ENCODE assay signal across 22 cellular contexts in genomic region chr13:57582032-57582431, GRCh38.
DNase-seq lines count a peak whose midpoint lies in the region; ATAC-seq, FAIRE-seq and TF ChIP-seq lines count a peak whose summit lies in the region.
"Had no signal": no experiment of that assay in that cellular context is flagged by ENCODE, and none has a peak within 500 bp of the region (broad histone marks: within the 10 kb centered on the region; RNA-seq: fewer than 3 reads in every experiment).

No MANE protein-coding gene starts in this region.

- CTCF ChIA-PET in activated naive CD4-positive, alpha-beta T cell treated with anti-CD3 and anti-CD28 coated beads, Interleukin-2, amount 10 ng/mL, durations not matched to agents 7 days and 5 days (lab: Charles Lee), result no interaction called here

- no peaks in the 10 kb centered on the region for H3K36me3 ChIP-seq in NT2/D1 (ENCODE audit: insufficient read depth, insufficient read length, low read length)
- H3K36me3 ChIP-seq: heart left ventricle, upper lobe of left lung had no signal

- peaks cover 4% of the 10 kb centered on the region for H3K9me3 Mint-ChIP-seq in activated naive CD4-positive, alpha-beta T cell treated with anti-CD3 and anti-CD28 coated beads, Interleukin-2, amount 10 ng/mL, durations not matched to agents 7 days and 5 days

- no peaks in the 10 kb centered on the region for H3K4me1 ChIP-seq in NT2/D1 (ENCODE audit: insufficient read depth, insufficient read length)
- H3K4me1 ChIP-seq: heart left ventricle, upper lobe of left lung had no signal

- no peak overlapping the region for H3K27ac ChIP-seq in 22Rv1
- H3K27ac ChIP-seq: heart left ventricle, upper lobe of left lung had no signal

- no peaks in the 10 kb centered on the region for H3K36me3 Mint-ChIP-seq in activated naive CD4-positive, alpha-beta T cell treated with anti-CD3 and anti-CD28 coated beads, Interleukin-2, amount 10 ng/mL, durations not matched to agents 7 days and 5 days
- H3K36me3 Mint-ChIP-seq: mesothelial cell of epicardium had no signal

- no peaks in the 10 kb centered on the region for H3K27me3 ChIP-seq in NT2/D1 (ENCODE audit: insufficient read depth, insufficient read length)
- H3K27me3 ChIP-seq: heart left ventricle, upper lobe of left lung had no signal

- no peak for FAIRE-seq in H54 (lab: Jason Lieb, UNC)

- no peak overlapping the region for H3K9ac ChIP-seq in NT2/D1 (ENCODE audit: insufficient read length, low read depth)

- DNase-seq in NT2/D1 (ENCODE audit: low read depth, low spot score) (peak; percentile 5), iPS-NIHi11 (ENCODE audit: low spot score) (peak; percentile 46), H54 (ENCODE audit: insufficient read length, low spot score) (no peak)
- no peak for DNase-seq in activated naive CD4-positive, alpha-beta T cell treated with anti-CD3 and anti-CD28 coated beads, Interleukin-2, amount 10 ng/mL, durations not matched to agents 7 days and 5 days
- DNase-seq: activated CD4-positive, alpha-beta T cell treated with anti-CD3 and anti-CD28 coated beads for 36 hours; activated naive CD4-positive, alpha-beta T cell treated with Interleukin-2 at 50 U/mL for 16 hours; aorta; cerebellar nuclear complex; effector memory CD4-positive, alpha-beta T cell; heart left ventricle; NCI-H1694; NCI-H446; SHP77 treated with DMSO at 0.1 percent for 48 hours; stimulated activated CD4-positive, alpha-beta T cell treated with anti-CD3 and anti-CD28 coated beads, Interleukin-15, amount 100 ng/mL, for 24 hours; stimulated activated naive CD4-positive, alpha-beta T cell treated with Interleukin-2 at 50 U/mL for 16 hours had no signal

- no peak overlapping the region for H3K4me3 Mint-ChIP-seq in activated naive CD4-positive, alpha-beta T cell treated with anti-CD3 and anti-CD28 coated beads, Interleukin-2, amount 10 ng/mL, durations not matched to agents 7 days and 5 days
- H3K4me3 Mint-ChIP-seq: activated CD4-positive, alpha-beta T cell treated with anti-CD3 and anti-CD28 coated beads for 36 hours; mesothelial cell of epicardium had no signal

- H3K4me1 Mint-ChIP-seq in activated naive CD4-positive, alpha-beta T cell treated with anti-CD3 and anti-CD28 coated beads, Interleukin-2, amount 10 ng/mL, durations not matched to agents 7 days and 5 days, result no peaks in the 10 kb centered on the region
- H3K4me1 Mint-ChIP-seq: activated CD4-positive, alpha-beta T cell treated with anti-CD3 and anti-CD28 coated beads for 36 hours; mesothelial cell of epicardium had no signal

- no peaks in the 10 kb centered on the region for H3K9me3 ChIP-seq in NT2/D1 (ENCODE audit: insufficient read depth, low read length)

- ATAC-seq in GM21786 (IDR thresholded peaks at IDR 0.05; ENCODE audit: unreplicated experiment) (no peak), GM21717 (IDR thresholded peaks at IDR 0.05; ENCODE audit: unreplicated experiment) (no peak)
- ATAC-seq: activated CD4-positive, alpha-beta T cell treated with anti-CD3 and anti-CD28 coated beads for 36 hours; HCT116; heart left ventricle had no signal

- TF ChIP-seq CTCF in 22Rv1 (IDR thresholded peaks at IDR 0.05) (peak; percentile 49), GM12873 (IDR thresholded peaks at IDR 0.05; ENCODE audit: insufficient read depth, low read depth, low read length, missing control alignments) (peak; percentile 1)

- H3K27ac Mint-ChIP-seq in activated naive CD4-positive, alpha-beta T cell treated with anti-CD3 and anti-CD28 coated beads, Interleukin-2, amount 10 ng/mL, durations not matched to agents 7 days and 5 days, result no peak overlapping the region
- H3K27ac Mint-ChIP-seq: activated CD4-positive, alpha-beta T cell treated with anti-CD3 and anti-CD28 coated beads for 36 hours; mesothelial cell of epicardium had no signal

- TF ChIP-seq POLR2A in H54 (IDR thresholded peaks at IDR 0.05; ENCODE audit: low read depth, low read length), result no peak

- no peaks in the 10 kb centered on the region for H3K27me3 Mint-ChIP-seq in activated naive CD4-positive, alpha-beta T cell treated with anti-CD3 and anti-CD28 coated beads, Interleukin-2, amount 10 ng/mL, durations not matched to agents 7 days and 5 days
- H3K27me3 Mint-ChIP-seq: activated CD4-positive, alpha-beta T cell treated with anti-CD3 and anti-CD28 coated beads for 36 hours had no signal

- H3K4me3 ChIP-seq in NT2/D1 (ENCODE audit: insufficient read length, low read depth), result no peak overlapping the region
- H3K4me3 ChIP-seq: heart left ventricle, upper lobe of left lung had no signal

Comparison
In these comparisons a context has a peak if more than half of its experiments do, and no peak if none do; other contexts are left out.
1. DNase-seq: peak in NT2/D1 (single experiment) and iPS-NIHi11 (single experiment); none in H54 (single experiment) and activated naive CD4-positive, alpha-beta T cell treated with anti-CD3 and anti-CD28 coated beads, Interleukin-2, amount 10 ng/mL, durations not matched to agents 7 days and 5 days (single experiment).